ENCODE assay signal across 8 cellular contexts in the genomic region with DNA sequence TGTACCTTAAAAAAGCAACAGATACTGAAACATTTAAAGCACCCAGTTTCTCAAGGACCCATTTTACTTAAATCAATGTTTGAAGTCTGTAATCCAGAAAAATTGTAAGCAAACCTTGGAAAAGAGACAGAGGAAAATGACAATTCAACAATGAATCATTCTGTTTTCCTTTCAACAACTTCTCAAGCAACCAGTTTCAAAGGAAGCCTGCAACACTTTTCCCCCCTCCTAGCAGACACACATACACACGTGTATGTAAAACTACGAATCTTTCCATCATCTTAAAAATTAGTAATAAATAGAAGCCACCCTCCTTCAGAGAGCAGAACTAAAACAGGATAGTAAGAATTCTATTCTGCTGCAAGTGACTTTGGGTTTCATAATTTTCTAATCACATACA. TPM values are rescaled to one million over a fixed set of nuclear protein-coding genes. Genes with fewer than 3 reads are reported as not detected.
A peak's percentile ranks its signal among the peaks of the same experiment; 100 is the strongest.
DNase-seq lines count a peak whose midpoint lies in the region; ATAC-seq, FAIRE-seq and TF ChIP-seq lines count a peak whose summit lies in the region.

No MANE protein-coding gene starts in this region.

- no peak for FAIRE-seq in HTR-8/SVneo (lab: Jason Lieb, UNC)

- no peaks in the 10 kb centered on the region for H3K36me3 Mint-ChIP-seq in activated CD4-positive, alpha-beta T cell treated with anti-CD3 and anti-CD28 coated beads, Interleukin-2, amount 10 ng/mL, durations not matched to agents 24 days and 14 days (ENCODE audit: low read depth)
- H3K36me3 Mint-ChIP-seq in T-helper 17 cell (ENCODE audit: low read depth), result peaks cover 2% of the 10 kb centered on the region

- H3K9me3 ChIP-seq in T-helper 17 cell (ENCODE audit: control insufficient read depth, low read length, poor library complexity, severe bottlenecking), result no peaks in the 10 kb centered on the region

- H3K4me3 ChIP-seq in foreskin fibroblast (ENCODE audit: low read depth in 1 of 2, low read length in 2 of 2), result peak overlapping the region; percentile 51 to 83

- peak overlapping the region; percentile 92 for H3K27ac Mint-ChIP-seq in activated CD4-positive, alpha-beta T cell treated with anti-CD3 and anti-CD28 coated beads, Interleukin-2, amount 10 ng/mL, durations not matched to agents 24 days and 14 days
- peak overlapping the region; percentile 97 for H3K27ac Mint-ChIP-seq in T-helper 17 cell

- DNase-seq in activated CD4-positive, alpha-beta T cell treated with anti-CD3 and anti-CD28 coated beads, Interleukin-2, amount 10 ng/mL, durations not matched to agents 24 days and 14 days, result no peak
- DNase-seq in activated CD4-positive, alpha-beta T cell treated with anti-CD3 and anti-CD28 coated beads for 48 hours, result no peak
- DNase-seq in T-helper 17 cell (no peak), foreskin fibroblast (peak in 1 of 2 donors; percentile 58), renal cortical epithelial cell (ENCODE audit: low read depth) (peak; percentile 62), HTR-8/SVneo (ENCODE audit: insufficient read length, low spot score) (no peak), CD1c-positive myeloid dendritic cell (ENCODE audit: extremely low spot score) (no peak)

- H3K27me3 Mint-ChIP-seq in activated CD4-positive, alpha-beta T cell treated with anti-CD3 and anti-CD28 coated beads, Interleukin-2, amount 10 ng/mL, durations not matched to agents 24 days and 14 days, result peaks cover 7% of the 10 kb centered on the region
- no peaks in the 10 kb centered on the region for H3K27me3 Mint-ChIP-seq in T-helper 17 cell

- no peak for TF ChIP-seq CTCF in foreskin fibroblast (IDR thresholded peaks at IDR 0.05; ENCODE audit: low read depth, low read length)

- peaks cover 37% of the 10 kb centered on the region for H3K4me1 Mint-ChIP-seq in activated CD4-positive, alpha-beta T cell treated with anti-CD3 and anti-CD28 coated beads, Interleukin-2, amount 10 ng/mL, durations not matched to agents 24 days and 14 days
- peaks cover 27% of the 10 kb centered on the region for H3K4me1 Mint-ChIP-seq in T-helper 17 cell

- no peak for ATAC-seq in T-helper 17 cell
- ATAC-seq in HG03095 (IDR thresholded peaks at IDR 0.05; ENCODE audit: unreplicated experiment), result no peak

- no peaks in the 10 kb centered on the region for H3K9me3 Mint-ChIP-seq in activated CD4-positive, alpha-beta T cell treated with anti-CD3 and anti-CD28 coated beads, Interleukin-2, amount 10 ng/mL, durations not matched to agents 24 days and 14 days

- intact Hi-C loops in activated CD4-positive, alpha-beta T cell treated with anti-CD3 and anti-CD28 coated beads, Interleukin-2, amount 10 ng/mL, durations not matched to agents 24 days and 14 days (cut with micrococcal nuclease), result loop anchor here (2.0 to 10.0 kb wide), 4 partner anchors 41 to 172 kb away; partner anchors contain the start of gene ENO1

- peak overlapping the region; percentile 96 for H3K4me3 Mint-ChIP-seq in activated CD4-positive, alpha-beta T cell treated with anti-CD3 and anti-CD28 coated beads, Interleukin-2, amount 10 ng/mL, durations not matched to agents 24 days and 14 days
- peak overlapping the region; percentile 97 for H3K4me3 Mint-ChIP-seq in T-helper 17 cell

RNA-seq across cellular contexts. Expression of gene RERE, which starts 1.1 kb away (rescaled TPM):
- total RNA-seq in activated CD4-positive, alpha-beta T cell treated with anti-CD3 and anti-CD28 coated beads, Interleukin-2, amount 10 ng/mL, durations not matched to agents 24 days and 14 days, result 69.3 and 85.6 TPM in 2 replicates
- total RNA-seq in T-helper 17 cell, result 100 to 1,000 TPM; 102 to 108 TPM
- 8.2 and 57.8 TPM in 2 replicates for total RNA-seq in renal cortical epithelial cell
